8 cellular contexts compared by ENCODE assay signal in genomic region chr2:238098854-238099708, GRCh38. TPM values are rescaled to one million over a fixed set of nuclear protein-coding genes. Genes with fewer than 3 reads are reported as not detected.
DNase-seq lines count a peak whose midpoint lies in the region; ATAC-seq, FAIRE-seq and TF ChIP-seq lines count a peak whose summit lies in the region.
"Had no signal": no experiment of that assay in that cellular context is flagged by ENCODE, and none has a peak within 500 bp of the region (broad histone marks: within the 10 kb centered on the region; RNA-seq: fewer than 3 reads in every experiment).

No MANE protein-coding gene starts in this region.

- ATAC-seq in GM19372 (IDR thresholded peaks at IDR 0.05; ENCODE audit: low read depth, unreplicated experiment) (peak; percentile 21), HG03095 (IDR thresholded peaks at IDR 0.05; ENCODE audit: unreplicated experiment) (no peak)

- H3K4me1 ChIP-seq in endothelial cell of umbilical vein (ENCODE audit: control insufficient read depth, extremely low read depth, insufficient read depth, low read length) (no peaks in the 10 kb centered on the region), spleen (peaks cover 5 to 27% (median 19%) of the 10 kb centered on the region in 6 donors)

- no peaks in the 10 kb centered on the region for H4K20me1 ChIP-seq in endothelial cell of umbilical vein (replicated peaks; ENCODE audit: control insufficient read depth, extremely low read depth, insufficient read depth, low read length)

- CTCF ChIA-PET in endothelial cell of umbilical vein (lab: Charles Lee), result interaction anchor here (1.1 to 2.2 kb wide), 3 partner anchors 10 to 176 kb away, joined by 5 to 6 read pairs (median 5); no protein-coding TSS in a partner anchor

- intact Hi-C loops in endothelial cell of umbilical vein (cut with micrococcal nuclease) (loop anchor here (1.0 kb wide), 1 partner anchor 39 kb away; no protein-coding TSS in a partner anchor), spleen (cut with DNase I; ENCODE audit: low total_unique reads) (no loop called here)

- no peaks in the 10 kb centered on the region for H3K9me1 ChIP-seq in endothelial cell of umbilical vein (replicated peaks; ENCODE audit: control insufficient read depth, extremely low read depth, insufficient read depth, low read length)

- TF ChIP-seq POLR2A in endothelial cell of umbilical vein (IDR thresholded peaks at IDR 0.05; ENCODE audit: low read depth, low read length) (no peak), spleen (IDR thresholded peaks at IDR 0.05) (no peak)

- H3K36me3 ChIP-seq in endothelial cell of umbilical vein (ENCODE audit: control insufficient read depth in 2 of 2, extremely low read depth in 1 of 2, insufficient read depth in 2 of 2, low read length in 2 of 2) (no peaks in the 10 kb centered on the region), spleen (peaks cover 0 to 9% (median 0%) of the 10 kb centered on the region in 6 donors)

- POLR2A ChIA-PET in endothelial cell of umbilical vein (lab: Charles Lee), result no interaction called here

- DNase-seq in HK-2 (ENCODE audit: unreplicated experiment) (peak; percentile 74), endothelial cell of umbilical vein (ENCODE audit: low read depth, low spot score) (no peak), spleen (no peak), anterior cingulate cortex (lab: John Stamatoyannopoulos, UW) (no peak), NCI-H2171 (lab: John Stamatoyannopoulos, UW) (no peak)

- H3K4me3 ChIP-seq in endothelial cell of umbilical vein (replicated peaks in 1 of 3; ENCODE audit: insufficient read depth in 1 of 3, low read depth in 1 of 3, low read length in 3 of 3) (no peak overlapping the region), spleen (peak overlapping the region in 1 of 8 donors; percentile 17)

- no peak for FAIRE-seq in endothelial cell of umbilical vein (lab: Jason Lieb, UNC)

- no peak overlapping the region for H3K9ac ChIP-seq in endothelial cell of umbilical vein (replicated peaks; ENCODE audit: extremely low read depth, insufficient read depth, low read length)

- dilution Hi-C loops in endothelial cell of umbilical vein (cut with MboI; ENCODE audit: extremely low pct_ligation_motif_present, low sequenced_read_pairs), result no loop called here

- H3K9me3 ChIP-seq in endothelial cell of umbilical vein (replicated peaks; ENCODE audit: control insufficient read depth, insufficient read depth, low read length) (no peaks in the 10 kb centered on the region), spleen (no peaks in the 10 kb centered on the region)

- WGBS in spleen, 5 donors, result 36 to 53% (median 42%) methylated on average over 17 of the region's 17 CpGs

- TF ChIP-seq CTCF in endothelial cell of umbilical vein (IDR thresholded peaks at IDR 0.05; ENCODE audit: extremely low read depth in 1 of 2, insufficient read depth in 1 of 2, low read depth in 1 of 2, low read length in 2 of 2), result no peak
- no peak for TF ChIP-seq CTCF in spleen (IDR thresholded peaks at IDR 0.05 in 8 of 11, conservative IDR thresholded peaks at IDR 0.05 in 3 of 11)

- H3K27me3 ChIP-seq in endothelial cell of umbilical vein (ENCODE audit: control insufficient read depth in 2 of 2, insufficient read depth in 2 of 2, low read length in 2 of 2), result no peaks in the 10 kb centered on the region
- H3K27me3 ChIP-seq in spleen (replicated peaks in 1 of 7), result no peaks in the 10 kb centered on the region

- no peaks in the 10 kb centered on the region for H3K79me2 ChIP-seq in endothelial cell of umbilical vein (ENCODE audit: control insufficient read depth, insufficient read depth, low read length)

- BruUV-seq in endothelial cell of umbilical vein (replicated peaks; lab: Mats Ljungman, UMichigan), result TSS peak; percentile 57

- H2AFZ ChIP-seq in endothelial cell of umbilical vein (ENCODE audit: low read depth, low read length), result no peak overlapping the region

- H3K27ac ChIP-seq in endothelial cell of umbilical vein (ENCODE audit: insufficient read depth, low read depth, low read length) (no peak overlapping the region), spleen (peak overlapping the region in 6 of 8 donors; percentile 22 to 81 (median 74))

- H3K4me2 ChIP-seq in endothelial cell of umbilical vein (ENCODE audit: insufficient read depth, low read length), result no peak overlapping the region

TF ChIP-seq in endothelial cell of umbilical vein, 7 proteins besides CTCF, POLR2A, EP300 and RAD21:
- TF ChIP-seq EZH2 (IDR thresholded peaks at IDR 0.05; ENCODE audit: borderline replicate concordance, low read depth, low read length, severe bottlenecking), result no peak
- TF ChIP-seq POLR2AphosphoS5 (IDR thresholded peaks at IDR 0.05; ENCODE audit: insufficient read depth, low read depth, low read length), result no peak
- no peak for TF ChIP-seq FOS (IDR thresholded peaks at IDR 0.05; ENCODE audit: borderline replicate concordance, insufficient read depth, low read length)
- no peak for TF ChIP-seq JUN (IDR thresholded peaks at IDR 0.05; ENCODE audit: borderline replicate concordance, insufficient read depth, insufficient read length, low read depth)
- TF ChIP-seq GATA2 (IDR thresholded peaks at IDR 0.05; ENCODE audit: insufficient read depth, insufficient read length, low read depth, low read length), result no peak
- TF ChIP-seq MYC (IDR thresholded peaks at IDR 0.05; ENCODE audit: low read depth, low read length), result no peak
- no peak for TF ChIP-seq MAX (IDR thresholded peaks at IDR 0.05; ENCODE audit: insufficient read depth, insufficient read length)

RNA-seq across cellular contexts. Expression of gene ESPNL, which starts 1.1 kb away (rescaled TPM):
- total RNA-seq in endothelial cell of umbilical vein (not detected in 2 replicates), spleen (1 to 10 TPM in 4 of 7 donors, under 1 TPM in 3; 0.65 to 5.1 (median 1.5) TPM)
- polyA plus RNA-seq in endothelial cell of umbilical vein (not detected in 2 replicates), spleen (1 to 10 TPM; 1.3 to 6.2 (median 3.8) TPM)
- not detected in 2 replicates for polyA plus RNA-seq in endothelial cell of umbilical vein (2011; cell fraction: cytosol; rRNA removed)
- not detected in 2 replicates for polyA plus RNA-seq in endothelial cell of umbilical vein (2011; cell fraction: nucleus; rRNA removed)
- polyA plus RNA-seq in endothelial cell of umbilical vein (2012), result not detected in 2 replicates
- polyA minus RNA-seq in endothelial cell of umbilical vein, result not detected in 2 replicates
- not detected for polyA minus RNA-seq in endothelial cell of umbilical vein (2011; cell fraction: cytosol; rRNA and poly(A)+ RNA removed)
- not detected in 2 replicates for polyA minus RNA-seq in endothelial cell of umbilical vein (2011; cell fraction: nucleus; rRNA and poly(A)+ RNA removed)

RNA-seq across cellular contexts. Expression of gene SCLY, which starts 38.3 kb away (rescaled TPM):
- total RNA-seq in endothelial cell of umbilical vein (28.6 and 32.7 TPM in 2 replicates), spleen (10 to 100 TPM; 13.5 to 22.7 (median 17.5) TPM)
- polyA plus RNA-seq in endothelial cell of umbilical vein (22.6 and 24.5 TPM in 2 replicates), spleen (1 to 10 TPM; 5.8 to 10.0 (median 6.7) TPM)
- 18.0 and 18.2 TPM in 2 replicates for polyA plus RNA-seq in endothelial cell of umbilical vein (2011; cell fraction: cytosol; rRNA removed)
- 23.5 and 29.6 TPM in 2 replicates for polyA plus RNA-seq in endothelial cell of umbilical vein (2011; cell fraction: nucleus; rRNA removed)
- polyA plus RNA-seq in endothelial cell of umbilical vein (2012), result 16.8 and 18.3 TPM in 2 replicates
- polyA minus RNA-seq in endothelial cell of umbilical vein, result 22.7 and 26.7 TPM in 2 replicates
- polyA minus RNA-seq in endothelial cell of umbilical vein (2011; cell fraction: cytosol; rRNA and poly(A)+ RNA removed), result 15.9 TPM
- polyA minus RNA-seq in endothelial cell of umbilical vein (2011; cell fraction: nucleus; rRNA and poly(A)+ RNA removed), result 15.7 and 21.2 TPM in 2 replicates

RNA-seq across cellular contexts. Expression of gene KLHL30, which starts 39.4 kb away (rescaled TPM):
- total RNA-seq in endothelial cell of umbilical vein, result not detected in 2 replicates
- not detected in 2 replicates for polyA plus RNA-seq in endothelial cell of umbilical vein
- polyA plus RNA-seq in endothelial cell of umbilical vein (2011; cell fraction: cytosol; rRNA removed), result not detected in 2 replicates
- not detected in 2 replicates for polyA plus RNA-seq in endothelial cell of umbilical vein (2011; cell fraction: nucleus; rRNA removed)
- not detected in 2 replicates for polyA plus RNA-seq in endothelial cell of umbilical vein (2012)
- polyA minus RNA-seq in endothelial cell of umbilical vein, result not detected in 2 replicates
- not detected for polyA minus RNA-seq in endothelial cell of umbilical vein (2011; cell fraction: cytosol; rRNA and poly(A)+ RNA removed)
- not detected in 2 replicates for polyA minus RNA-seq in endothelial cell of umbilical vein (2011; cell fraction: nucleus; rRNA and poly(A)+ RNA removed)
- total RNA-seq in spleen, result under 1 TPM in 5 of 7 donors, not detected in 2; 0.15 to 0.85 (median 0.23) TPM
- under 1 TPM; 0.09 to 0.29 (median 0.22) TPM for polyA plus RNA-seq in spleen
- total RNA-seq: endodermal cell had no signal

RNA-seq across cellular contexts. Expression of gene ERFE, which starts 59.7 kb away (rescaled TPM):
- 0.46 and 1.2 TPM in 2 replicates for total RNA-seq in endothelial cell of umbilical vein
- polyA plus RNA-seq in endothelial cell of umbilical vein, result 0.48 and 0.65 TPM in 2 replicates
- polyA plus RNA-seq in endothelial cell of umbilical vein (2011; cell fraction: cytosol; rRNA removed), result 0.30 and 0.79 TPM in 2 replicates
- 0.82 and 1.0 TPM in 2 replicates for polyA plus RNA-seq in endothelial cell of umbilical vein (2011; cell fraction: nucleus; rRNA removed)
- 0.21 and 0.41 TPM in 2 replicates for polyA plus RNA-seq in endothelial cell of umbilical vein (2012)
- polyA minus RNA-seq in endothelial cell of umbilical vein, result 0.34 and 0.91 TPM in 2 replicates
- polyA minus RNA-seq in endothelial cell of umbilical vein (2011; cell fraction: cytosol; rRNA and poly(A)+ RNA removed), result 1.6 TPM
- not detected in 2 replicates for polyA minus RNA-seq in endothelial cell of umbilical vein (2011; cell fraction: nucleus; rRNA and poly(A)+ RNA removed)
- total RNA-seq in spleen, result 10 to 100 TPM in 1 of 7 donors, 1 to 10 TPM in 5, under 1 TPM in 1; 0.49 to 11.0 (median 2.4) TPM
- polyA plus RNA-seq in spleen, result under 1 TPM; 0.06 to 0.63 (median 0.16) TPM
